Comparison of ENCODE assay signal across 40 cellular contexts in genomic region chr6:140790109-140790508, GRCh38.
"Had no signal": no experiment of that assay in that cellular context is flagged by ENCODE, and none has a peak within 500 bp of the region (broad histone marks: within the 10 kb centered on the region; RNA-seq: fewer than 3 reads in every experiment).

No MANE protein-coding gene starts in this region.

- H3K36me3 Mint-ChIP-seq: activated naive CD4-positive, alpha-beta T cell treated with anti-CD3 and anti-CD28 coated beads, Interleukin-2, amount 10 ng/mL, durations not matched to agents 7 days and 5 days; activated naive CD4-positive, alpha-beta T cell treated with anti-CD3 and anti-CD28 coated beads, Interleukin-2, amount 50 U/mL, for 24 hours; activated naive CD4-positive, alpha-beta T cell treated with anti-CD3 and anti-CD28 coated beads, Interleukin-2, amount 50 U/mL, for 72 hours; activated naive CD8-positive, alpha-beta T cell; activated naive CD8-positive, alpha-beta T cell treated with anti-CD3 and anti-CD28 coated beads for 36 hours; activated naive CD8-positive, alpha-beta T cell treated with anti-CD3 and anti-CD28 coated beads, Interleukin-2, amount 10 ng/mL, durations not matched to agents 7 days and 5 days; brain had no signal

- H3K4me1 Mint-ChIP-seq: activated naive CD4-positive, alpha-beta T cell treated with anti-CD3 and anti-CD28 coated beads, Interleukin-2, amount 10 ng/mL, durations not matched to agents 7 days and 5 days; activated naive CD4-positive, alpha-beta T cell treated with anti-CD3 and anti-CD28 coated beads, Interleukin-2, amount 50 U/mL, for 24 hours; activated naive CD8-positive, alpha-beta T cell treated with anti-CD3 and anti-CD28 coated beads for 36 hours; activated naive CD8-positive, alpha-beta T cell treated with anti-CD3 and anti-CD28 coated beads, Interleukin-2, amount 10 ng/mL, durations not matched to agents 7 days and 5 days; activated naive CD8-positive, alpha-beta T cell treated with anti-CD3 and anti-CD28 coated beads, Interleukin-2, amount 50 U/mL, for 24 hours; activated T-helper 17 cell treated with anti-CD3 and anti-CD28 coated beads, Interleukin-2, amount 50 U/mL, for 72 hours; brain; central memory CD8-positive, alpha-beta T cell had no signal

- FAIRE-seq: astrocyte, bronchial epithelial cell had no signal

- H3K27ac Mint-ChIP-seq: activated naive CD4-positive, alpha-beta T cell treated with anti-CD3 and anti-CD28 coated beads for 36 hours; activated naive CD4-positive, alpha-beta T cell treated with anti-CD3 and anti-CD28 coated beads, Interleukin-2, amount 10 ng/mL, durations not matched to agents 7 days and 5 days; activated naive CD4-positive, alpha-beta T cell treated with anti-CD3 and anti-CD28 coated beads, Interleukin-2, amount 50 U/mL, for 24 hours; activated naive CD4-positive, alpha-beta T cell treated with anti-CD3 and anti-CD28 coated beads, Interleukin-2, amount 50 U/mL, for 72 hours; activated naive CD8-positive, alpha-beta T cell; activated naive CD8-positive, alpha-beta T cell treated with anti-CD3 and anti-CD28 coated beads for 36 hours; activated naive CD8-positive, alpha-beta T cell treated with anti-CD3 and anti-CD28 coated beads, Interleukin-2, amount 10 ng/mL, durations not matched to agents 7 days and 5 days; activated naive CD8-positive, alpha-beta T cell treated with anti-CD3 and anti-CD28 coated beads, Interleukin-2, amount 50 U/mL, for 24 hours; activated T-cell treated with anti-CD3 and anti-CD28 coated beads, Interleukin-2, amount 50 U/mL, for 24 hours; activated T-cell treated with anti-CD3 and anti-CD28 coated beads, Interleukin-2, amount 50 U/mL, for 72 hours; activated T-helper 1 cell treated with anti-CD3 and anti-CD28 coated beads, Interleukin-12 subunit alpha, Interleukin-12 subunit beta, Interleukin-2, Interleukin-4 antibody, amounts not matched to agents 30 ng/mL and 10 ng/mL and 1 ng/mL, durations not matched to agents 14 hours and 24 hours and 36 hours; activated T-helper 17 cell treated with anti-CD3 and anti-CD28 coated beads, Interleukin-2, amount 50 U/mL, for 72 hours; activated T-helper 2 cell treated with anti-CD3 and anti-CD28 coated beads, Interferon-gamma antibody, Interleukin-2, Interleukin-4, amounts not matched to agents 10 μg/mL and 5 μg/mL and 100 μg/mL, durations not matched to agents 14 hours and 24 hours and 36 hours; brain had no signal

- H3K27ac ChIP-seq: adrenal gland, ascending aorta, body of pancreas, brain microvascular endothelial cell, breast epithelium, cardiac muscle cell had no signal

- ATAC-seq: activated naive CD4-positive, alpha-beta T cell treated with anti-CD3 and anti-CD28 coated beads, Interleukin-2, amount 50 U/mL, for 72 hours; activated naive CD8-positive, alpha-beta T cell treated with anti-CD3 and anti-CD28 coated beads, Interleukin-2, amount 50 U/mL, for 24 hours; activated T-cell treated with anti-CD3 and anti-CD28 coated beads, Interleukin-2, amount 50 U/mL, for 4 hours; activated T-cell treated with anti-CD3 and anti-CD28 coated beads, Interleukin-2, amount 50 U/mL, for 72 hours; activated T-helper 17 cell treated with anti-CD3 and anti-CD28 coated beads, Interleukin-2, amount 50 U/mL, for 72 hours; body of pancreas had no signal

- H3K27me3 Mint-ChIP-seq: activated naive CD4-positive, alpha-beta T cell treated with anti-CD3 and anti-CD28 coated beads, Interleukin-2, amount 10 ng/mL, durations not matched to agents 7 days and 5 days; activated naive CD4-positive, alpha-beta T cell treated with anti-CD3 and anti-CD28 coated beads, Interleukin-2, amount 50 U/mL, for 24 hours; activated naive CD8-positive, alpha-beta T cell; activated naive CD8-positive, alpha-beta T cell treated with anti-CD3 and anti-CD28 coated beads for 36 hours; activated naive CD8-positive, alpha-beta T cell treated with anti-CD3 and anti-CD28 coated beads, Interleukin-2, amount 50 U/mL, for 24 hours; activated T-cell treated with anti-CD3 and anti-CD28 coated beads, Interleukin-2, amount 50 U/mL, for 24 hours; activated T-helper 17 cell treated with anti-CD3 and anti-CD28 coated beads, Interleukin-2, amount 50 U/mL, for 72 hours; brain; central memory CD8-positive, alpha-beta T cell had no signal

- H3K9me3 ChIP-seq: adrenal gland, body of pancreas, breast epithelium had no signal

- H3K27me3 ChIP-seq: adrenal gland, ascending aorta, body of pancreas, brain microvascular endothelial cell, breast epithelium, cardiac muscle cell had no signal

- H3K9me3 Mint-ChIP-seq: activated naive CD4-positive, alpha-beta T cell treated with anti-CD3 and anti-CD28 coated beads, Interleukin-2, amount 10 ng/mL, durations not matched to agents 7 days and 5 days; activated naive CD4-positive, alpha-beta T cell treated with anti-CD3 and anti-CD28 coated beads, Interleukin-2, amount 50 U/mL, for 24 hours; activated naive CD8-positive, alpha-beta T cell treated with anti-CD3 and anti-CD28 coated beads, Interleukin-2, amount 50 U/mL, for 24 hours; activated T-cell treated with anti-CD3 and anti-CD28 coated beads, Interleukin-2, amount 50 U/mL, for 24 hours; activated T-helper 1 cell treated with anti-CD3 and anti-CD28 coated beads, Interleukin-12 subunit alpha, Interleukin-12 subunit beta, Interleukin-2, Interleukin-4 antibody, amounts not matched to agents 30 ng/mL and 10 ng/mL and 1 ng/mL, durations not matched to agents 14 hours and 24 hours and 36 hours; activated T-helper 17 cell treated with anti-CD3 and anti-CD28 coated beads, Interleukin-2, amount 50 U/mL, for 72 hours; activated T-helper 2 cell treated with anti-CD3 and anti-CD28 coated beads, Interferon-gamma antibody, Interleukin-2, Interleukin-4, amounts not matched to agents 10 μg/mL and 5 μg/mL and 100 μg/mL, durations not matched to agents 14 hours and 24 hours and 36 hours; central memory CD8-positive, alpha-beta T cell had no signal

- H3K36me3 ChIP-seq: adrenal gland, ascending aorta, brain microvascular endothelial cell, breast epithelium, cardiac muscle cell had no signal

- H3K4me1 ChIP-seq: adrenal gland, body of pancreas, breast epithelium had no signal

- H3K4me3 Mint-ChIP-seq: activated naive CD4-positive, alpha-beta T cell treated with anti-CD3 and anti-CD28 coated beads for 36 hours; activated naive CD4-positive, alpha-beta T cell treated with anti-CD3 and anti-CD28 coated beads, Interleukin-2, amount 10 ng/mL, durations not matched to agents 7 days and 5 days; activated naive CD4-positive, alpha-beta T cell treated with anti-CD3 and anti-CD28 coated beads, Interleukin-2, amount 50 U/mL, for 24 hours; activated naive CD8-positive, alpha-beta T cell; activated naive CD8-positive, alpha-beta T cell treated with anti-CD3 and anti-CD28 coated beads for 36 hours; activated naive CD8-positive, alpha-beta T cell treated with anti-CD3 and anti-CD28 coated beads, Interleukin-2, amount 10 ng/mL, durations not matched to agents 7 days and 5 days; activated naive CD8-positive, alpha-beta T cell treated with anti-CD3 and anti-CD28 coated beads, Interleukin-2, amount 50 U/mL, for 24 hours; activated T-cell treated with anti-CD3 and anti-CD28 coated beads, Interleukin-2, amount 50 U/mL, for 24 hours; activated T-cell treated with anti-CD3 and anti-CD28 coated beads, Interleukin-2, amount 50 U/mL, for 4 hours; activated T-cell treated with anti-CD3 and anti-CD28 coated beads, Interleukin-2, amount 50 U/mL, for 72 hours; activated T-helper 1 cell treated with anti-CD3 and anti-CD28 coated beads, Interleukin-12 subunit alpha, Interleukin-12 subunit beta, Interleukin-2, Interleukin-4 antibody, amounts not matched to agents 30 ng/mL and 10 ng/mL and 1 ng/mL, durations not matched to agents 14 hours and 24 hours and 36 hours; activated T-helper 17 cell treated with anti-CD3 and anti-CD28 coated beads, Interleukin-2, amount 50 U/mL, for 72 hours; brain; central memory CD8-positive, alpha-beta T cell had no signal

- H3K4me3 ChIP-seq: adrenal gland, ascending aorta, body of pancreas, breast epithelium, cardiac muscle cell had no signal

- DNase-seq: activated effector memory CD4-positive, alpha-beta T cell treated with anti-CD3 and anti-CD28 coated beads, Interleukin-2, amount 50 U/mL, for 16 hours; activated effector memory CD4-positive, alpha-beta T cell treated with Interleukin-2 at 50 U/mL for 16 hours; activated gamma-delta T cell; activated gamma-delta T cell treated with Interleukin-2 at 50 U/mL for 16 hours; activated naive CD4-positive, alpha-beta T cell; activated naive CD4-positive, alpha-beta T cell treated with anti-CD3 and anti-CD28 coated beads for 36 hours; activated naive CD4-positive, alpha-beta T cell treated with anti-CD3 and anti-CD28 coated beads, Interleukin-2, amount 10 ng/mL, durations not matched to agents 7 days and 5 days; activated naive CD4-positive, alpha-beta T cell treated with anti-CD3 and anti-CD28 coated beads, Interleukin-2, amount 50 U/mL, for 16 hours; activated naive CD4-positive, alpha-beta T cell treated with Interleukin-2 at 50 U/mL for 16 hours; activated naive CD8-positive, alpha-beta T cell treated with anti-CD3 and anti-CD28 coated beads for 36 hours; activated naive CD8-positive, alpha-beta T cell treated with anti-CD3 and anti-CD28 coated beads, Interleukin-2, amount 10 ng/mL, durations not matched to agents 7 days and 5 days; activated naive CD8-positive, alpha-beta T cell treated with anti-CD3 and anti-CD28 coated beads, Interleukin-2, amount 50 U/mL, for 24 hours; activated T-cell treated with anti-CD3 and anti-CD28 coated beads, Interleukin-2, amount 50 U/mL, for 1 hour; activated T-cell treated with anti-CD3 and anti-CD28 coated beads, Interleukin-2, amount 50 U/mL, for 24 hours; activated T-cell treated with anti-CD3 and anti-CD28 coated beads, Interleukin-2, amount 50 U/mL, for 4 hours; activated T-cell treated with anti-CD3 and anti-CD28 coated beads, Interleukin-2, amount 50 U/mL, for 48 hours; activated T-cell treated with anti-CD3 and anti-CD28 coated beads, Interleukin-2, amount 50 U/mL, for 72 hours; adrenal gland; amniotic stem cell; amygdala; anterior cingulate cortex; aorta; body of pancreas; brain microvascular endothelial cell; caudate nucleus; central memory CD4-positive, alpha-beta T cell; cerebellar nuclear complex had no signal
